ENCODE assay signal across 19 cellular contexts in the genomic region with DNA sequence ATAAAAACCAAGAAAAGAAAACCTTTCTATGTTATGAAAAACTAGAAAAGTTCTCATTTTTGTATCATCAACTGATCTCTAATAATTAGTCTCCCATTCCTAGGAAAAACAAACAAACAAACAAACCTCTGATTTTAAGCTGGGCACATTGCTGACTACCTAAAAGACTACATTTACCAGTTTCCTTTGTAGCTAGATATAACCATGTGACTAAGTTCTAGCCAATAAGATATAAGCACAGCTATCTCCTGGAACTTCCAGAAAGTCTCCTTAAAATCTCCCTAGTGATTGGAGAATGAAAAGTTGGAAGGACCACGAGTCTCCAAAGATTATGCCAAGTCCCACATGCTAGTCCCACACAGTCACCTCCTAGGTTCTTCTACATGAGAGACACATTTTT.
DNase-seq lines count a peak whose midpoint lies in the region; ATAC-seq, FAIRE-seq and TF ChIP-seq lines count a peak whose summit lies in the region.
"Had no signal": no experiment of that assay in that cellular context is flagged by ENCODE, and none has a peak within 500 bp of the region (broad histone marks: within the 10 kb centered on the region; RNA-seq: fewer than 3 reads in every experiment).

No MANE protein-coding gene starts in this region.

- WGBS in H1 (ENCODE audit: extremely low coverage in 1 of 2, insufficient coverage in 1 of 2, insufficient read length in 1 of 2, insufficient replicate concordance in 2 of 2, low coverage in 1 of 2, low lambda C conversion rate in 2 of 2, missing lambda C conversion rate in 1 of 2), 2 experiments, result 100% methylated on average over 1 of the region's 1 CpG; no CpG with 5 or more reads in 1 of the 2 experiments

- H3K79me2 ChIP-seq in H1 (ENCODE audit: control insufficient read depth in 1 of 2, insufficient read depth in 2 of 2, low read length in 2 of 2), result no peaks in the 10 kb centered on the region

- H3K36me3 ChIP-seq in H1 (ENCODE audit: control insufficient read depth in 2 of 4, insufficient read depth in 4 of 4, low read length in 3 of 4) (no peaks in the 10 kb centered on the region), WERI-Rb-1 (no peaks in the 10 kb centered on the region)
- H3K36me3 ChIP-seq: HAP-1 had no signal

- no peak overlapping the region for H4K91ac ChIP-seq in H1 (replicated peaks; ENCODE audit: insufficient read length, low read length)

- no peak for TF ChIP-seq CTCF in H1 (IDR thresholded peaks at IDR 0.05; ENCODE audit: control extremely low read depth in 1 of 3, insufficient read depth in 1 of 3, low read depth in 1 of 3, low read length in 3 of 3)
- no peak for TF ChIP-seq CTCF in WERI-Rb-1 (IDR thresholded peaks at IDR 0.05; ENCODE audit: low read depth, low read length)

- POLR2A ChIA-PET in H1 (lab: Charles Lee; ENCODE audit: partially characterized antibody), result interaction anchor here (0.7 to 1.5 kb wide), 3 partner anchors 8 to 15 kb away, joined by 4 read pairs; no protein-coding TSS in a partner anchor

- H2BK15ac ChIP-seq in H1 (ENCODE audit: low read length), result no peak overlapping the region

- TF ChIP-seq POLR2A in H1 (IDR thresholded peaks at IDR 0.05; ENCODE audit: control extremely low read depth in 1 of 2, low read depth in 2 of 2, low read length in 2 of 2), result no peak

- H2BK12ac ChIP-seq in H1 (ENCODE audit: low read depth, low read length), result no peak overlapping the region

- H3K9me3 ChIP-seq in H1 (ENCODE audit: insufficient read depth in 2 of 2, low read depth in 1 of 2, low read length in 1 of 2) (no peaks in the 10 kb centered on the region), WERI-Rb-1 (ENCODE audit: severe bottlenecking) (no peaks in the 10 kb centered on the region)
- H3K9me3 ChIP-seq: HAP-1 had no signal

- no peaks in the 10 kb centered on the region for H3K79me1 ChIP-seq in H1 (ENCODE audit: low read depth, low read length)

- peak; percentile 57 for ATAC-seq in GM19351 (IDR thresholded peaks at IDR 0.05; ENCODE audit: unreplicated experiment)

- H2AK5ac ChIP-seq in H1 (ENCODE audit: low read depth, low read length), result no peak overlapping the region

- H2BK120ac ChIP-seq in H1 (replicated peaks; ENCODE audit: low read depth, low read length), result no peak overlapping the region

- no peak for TF ChIP-seq EP300 in H1 (IDR thresholded peaks at IDR 0.05; ENCODE audit: borderline replicate concordance in 1 of 2, low read depth in 2 of 2, low read length in 2 of 2)

- H2AFZ ChIP-seq in H1 (ENCODE audit: low read length), result no peak overlapping the region
- H2AFZ ChIP-seq: GM23248 had no signal

- no peak overlapping the region for H3K18ac ChIP-seq in H1 (ENCODE audit: extremely low read depth, low read length)

- CTCF ChIA-PET in H1 (lab: Charles Lee; ENCODE audit: partially characterized antibody), result no interaction called here

- H3K27ac ChIP-seq in H1 (ENCODE audit: low read depth, low read length), result no peak overlapping the region
- no peak overlapping the region for H3K27ac ChIP-seq in WERI-Rb-1
- H3K27ac ChIP-seq: GM23248 had no signal

- H3K4ac ChIP-seq in H1 (replicated peaks; ENCODE audit: insufficient read length, low read depth, low read length), result no peak overlapping the region

- H4K8ac ChIP-seq in H1 (ENCODE audit: extremely low read depth, insufficient read depth, low read length), result no peak overlapping the region

- H3K27me3 ChIP-seq in H1 (replicated peaks in 1 of 4; ENCODE audit: control insufficient read depth in 3 of 4, extremely low read depth in 1 of 4, insufficient read depth in 3 of 4, low read length in 3 of 4), result no peaks in the 10 kb centered on the region
- H3K27me3 ChIP-seq in WERI-Rb-1 (ENCODE audit: insufficient read depth, low read depth, severe bottlenecking), result no peaks in the 10 kb centered on the region

- TF ChIP-seq RAD21 in H1 (IDR thresholded peaks at IDR 0.05 in 1 of 2, conservative IDR thresholded peaks at IDR 0.05 in 1 of 2; ENCODE audit: low read depth in 2 of 2, low read length in 2 of 2), result no peak

- no peaks in the 10 kb centered on the region for H3K23me2 ChIP-seq in H1 (ENCODE audit: low read depth, low read length)

- H3K4me2 ChIP-seq in H1 (ENCODE audit: insufficient read depth in 1 of 2, low read depth in 2 of 2, low read length in 2 of 2), result no peak overlapping the region

- H3K56ac ChIP-seq in H1 (replicated peaks; ENCODE audit: insufficient read length, low read depth, low read length), result no peak overlapping the region

- H3K9ac ChIP-seq in H1 (replicated peaks in 1 of 4; ENCODE audit: extremely low read depth in 1 of 4, low read depth in 3 of 4, low read length in 3 of 4), result no peak overlapping the region
- H3K9ac ChIP-seq: GM23248 had no signal

- no peak overlapping the region for H2BK20ac ChIP-seq in H1 (ENCODE audit: low read length)

- H3K4me1 ChIP-seq in H1 (replicated peaks in 1 of 4; ENCODE audit: control insufficient read depth in 3 of 4, insufficient read depth in 4 of 4, low read length in 3 of 4), result peaks cover 0 to 4% (median 2%) of the 10 kb centered on the region in 4 experiments; a peak in 3 of 7 replicates

- H4K5ac ChIP-seq in H1 (ENCODE audit: insufficient read length, low read depth, low read length), result no peak overlapping the region

- no peak overlapping the region for H3K14ac ChIP-seq in H1 (ENCODE audit: insufficient read length)

- H2BK5ac ChIP-seq in H1 (ENCODE audit: low read depth, low read length), result no peak overlapping the region

- H3K23ac ChIP-seq in H1 (ENCODE audit: insufficient read length), result no peak overlapping the region

- in situ Hi-C loops in KBM-7 (cut with MboI; ENCODE audit: low pct_unique_long_range_greater_than_20kb, low sequenced_read_pairs), result no loop called here

- FAIRE-seq in H1 (lab: Jason Lieb, UNC), result no peak
- FAIRE-seq: GM12892 had no signal

- no peaks in the 10 kb centered on the region for H4K20me1 ChIP-seq in H1 (replicated peaks in 1 of 2; ENCODE audit: control insufficient read depth in 1 of 2, insufficient read depth in 2 of 2, low read length in 2 of 2)

- DNase-seq in RKO (ENCODE audit: low spot score), result peak; percentile 2
- no peak for DNase-seq in H1 (ENCODE audit: low read depth in 1 of 2, low spot score in 2 of 2)
- no peak for DNase-seq in NCI-H526 treated with DMSO at 0.1 percent for 48 hours (lab: John Stamatoyannopoulos, UW)
- DNase-seq in WERI-Rb-1, result no peak
- no peak for DNase-seq in KBM-7
- DNase-seq in activated gamma-delta T cell treated with Interleukin-2 at 50 U/mL for 16 hours, result no peak
- DNase-seq: C1 segment of cervical spinal cord; Calu3; CD4-positive, alpha-beta memory T cell; COR-L47; DMS153; DND-41; EL; GF-D8; GM23248; HFFc6 had no signal

- no peak overlapping the region for H3K4me3 ChIP-seq in H1 (ENCODE audit: extremely low read depth in 1 of 4, insufficient read depth in 2 of 4, low read depth in 3 of 4, low read length in 4 of 4)
- H3K4me3 ChIP-seq in WERI-Rb-1 (ENCODE audit: low read depth, low read length), result no peak overlapping the region
- H3K4me3 ChIP-seq: GM23248, HAP-1 had no signal

TF ChIP-seq in H1, 55 proteins besides CTCF, POLR2A, EP300 and RAD21:
- TF ChIP-seq CBX5 (IDR thresholded peaks at IDR 0.05; ENCODE audit: low read depth, low read length) (no peak), SIX5 (IDR thresholded peaks at IDR 0.05; ENCODE audit: low read depth, low read length) (0 out of 2 replicates have a peak, but pooled peaks have one; percentile 10), POLR2AphosphoS5 (IDR thresholded peaks at IDR 0.05; ENCODE audit: low read depth, low read length) (no peak), CEBPB (IDR thresholded peaks at IDR 0.05; ENCODE audit: low read depth, low read length) (no peak), BCL11A (IDR thresholded peaks at IDR 0.05; ENCODE audit: low read depth in 2 of 2, low read length in 2 of 2) (no peak), MAFK (IDR thresholded peaks at IDR 0.05; ENCODE audit: low read depth, low read length) (no peak), TCF12 (IDR thresholded peaks at IDR 0.05; ENCODE audit: low read depth, low read length) (no peak)
